ENCODE assay signal across 11 cellular contexts in the genomic region with DNA sequence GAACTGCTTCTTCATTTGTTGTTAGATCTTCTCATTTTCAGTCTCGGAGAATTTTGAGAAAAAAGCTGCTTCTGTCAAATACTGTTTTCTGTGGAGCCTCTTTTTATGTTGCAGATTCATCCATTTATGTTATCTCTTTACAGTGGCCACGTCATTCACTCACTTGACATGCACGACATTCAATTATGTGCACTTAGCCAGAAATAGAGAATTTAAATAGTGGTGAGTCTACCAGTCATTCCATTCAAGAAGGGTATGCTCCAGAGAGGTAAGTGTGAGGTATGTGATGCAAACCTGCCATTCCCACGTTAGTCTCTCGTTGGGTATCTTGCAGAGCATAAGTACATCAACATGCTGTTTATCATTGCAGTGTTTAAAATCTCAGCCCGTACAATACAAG. TPM values are rescaled to one million over a fixed set of nuclear protein-coding genes. Genes with fewer than 3 reads are reported as not detected.
DNase-seq lines count a peak whose midpoint lies in the region; ATAC-seq, FAIRE-seq and TF ChIP-seq lines count a peak whose summit lies in the region.
"Had no signal": no experiment of that assay in that cellular context is flagged by ENCODE, and none has a peak within 500 bp of the region (broad histone marks: within the 10 kb centered on the region; RNA-seq: fewer than 3 reads in every experiment).

No MANE protein-coding gene starts in this region.

- no peaks in the 10 kb centered on the region for H3K27me3 Mint-ChIP-seq in activated naive CD4-positive, alpha-beta T cell treated with anti-CD3 and anti-CD28 coated beads for 36 hours (ENCODE audit: low read depth)
- H3K27me3 Mint-ChIP-seq in astrocyte (ENCODE audit: low read depth, unreplicated experiment) (no peaks in the 10 kb centered on the region), neural progenitor cell (ENCODE audit: insufficient read depth, low read depth) (no peaks in the 10 kb centered on the region)

- H3K4me1 Mint-ChIP-seq in activated naive CD4-positive, alpha-beta T cell treated with anti-CD3 and anti-CD28 coated beads for 36 hours (ENCODE audit: low read depth), result peaks cover 62% of the 10 kb centered on the region
- peaks cover 48% of the 10 kb centered on the region for H3K4me1 Mint-ChIP-seq in astrocyte (ENCODE audit: low read depth, unreplicated experiment)
- peaks cover 2% of the 10 kb centered on the region for H3K4me1 Mint-ChIP-seq in neural progenitor cell

- H3K27ac Mint-ChIP-seq in activated naive CD4-positive, alpha-beta T cell treated with anti-CD3 and anti-CD28 coated beads for 36 hours, result peak overlapping the region; percentile 89
- H3K27ac Mint-ChIP-seq in astrocyte (ENCODE audit: unreplicated experiment) (peak overlapping the region; percentile 50), neural progenitor cell (no peak overlapping the region)

- H3K9me3 Mint-ChIP-seq in activated naive CD4-positive, alpha-beta T cell treated with anti-CD3 and anti-CD28 coated beads for 36 hours, result no peaks in the 10 kb centered on the region
- H3K9me3 Mint-ChIP-seq in astrocyte (ENCODE audit: unreplicated experiment) (no peaks in the 10 kb centered on the region), neural progenitor cell (no peaks in the 10 kb centered on the region)
- H3K9me3 Mint-ChIP-seq: neural crest cell had no signal

- H3K27me3 ChIP-seq in astrocyte (ENCODE audit: insufficient read depth, low read length), result no peaks in the 10 kb centered on the region
- H3K27me3 ChIP-seq in neural progenitor cell, result no peaks in the 10 kb centered on the region

- peak; percentile 32 for ATAC-seq in HG03342 (IDR thresholded peaks at IDR 0.05; ENCODE audit: unreplicated experiment)
- peak; percentile 9 for ATAC-seq in stimulated activated naive CD8-positive, alpha-beta T cell treated with anti-CD3 and anti-CD28 coated beads, Interleukin-15, Interleukin-2, amounts not matched to agents 100 U/mL and 50 U/mL, for 24 hours
- no peak for ATAC-seq in HG03280 (IDR thresholded peaks at IDR 0.05; ENCODE audit: unreplicated experiment)

- H3K79me2 ChIP-seq in astrocyte (ENCODE audit: insufficient read depth, low read length) (peaks cover 100% of the 10 kb centered on the region), neural progenitor cell (ENCODE audit: low read depth) (peaks cover 100% of the 10 kb centered on the region)

- TF ChIP-seq CTCF in astrocyte (IDR thresholded peaks at IDR 0.05; ENCODE audit: insufficient read depth, low read depth, low read length) (no peak), neural progenitor cell (IDR thresholded peaks at IDR 0.05) (no peak)

- H3K4me3 ChIP-seq in astrocyte (ENCODE audit: insufficient read depth, low read depth, low read length) (no peak overlapping the region), neural progenitor cell (no peak overlapping the region)

- H3F3A ChIP-seq in neural progenitor cell (ENCODE audit: low read depth), result peaks cover 9% of the 10 kb centered on the region

- DNase-seq in activated naive CD4-positive, alpha-beta T cell treated with anti-CD3 and anti-CD28 coated beads for 36 hours, result no peak
- DNase-seq in activated naive CD4-positive, alpha-beta T cell treated with anti-CD3 and anti-CD28 coated beads, Interleukin-2, amount 50 U/mL, for 16 hours, result no peak
- DNase-seq in astrocyte (ENCODE audit: low read depth), result no peak
- no peak for DNase-seq in stimulated activated naive CD8-positive, alpha-beta T cell treated with anti-CD3 and anti-CD28 coated beads, Interleukin-15, Interleukin-2, amounts not matched to agents 100 U/mL and 50 U/mL, for 24 hours
- no peak for DNase-seq in neural progenitor cell (ENCODE audit: low spot score)
- DNase-seq in NCI-H2196 treated with DMSO at 0.1 percent for 48 hours (lab: John Stamatoyannopoulos, UW; ENCODE audit: unreplicated experiment), result no peak
- DNase-seq: Kasumi-1, NCI-H2227 treated with DMSO at 0.1 percent for 48 hours had no signal

- H3K9ac ChIP-seq in astrocyte (ENCODE audit: low read length), result no peak overlapping the region
- H3K9ac ChIP-seq in neural progenitor cell, result no peak overlapping the region

- intact Hi-C loops in activated naive CD4-positive, alpha-beta T cell treated with anti-CD3 and anti-CD28 coated beads for 36 hours (cut with micrococcal nuclease), result loop anchor here (1.0 to 5.0 kb wide), 11 partner anchors 9 to 822 kb away; a partner anchor contains a TSS

- H3K9me3 ChIP-seq in astrocyte (ENCODE audit: insufficient read depth, low read depth, low read length) (no peaks in the 10 kb centered on the region), neural progenitor cell (ENCODE audit: low read depth) (no peaks in the 10 kb centered on the region)

- H3K4me1 ChIP-seq in astrocyte (ENCODE audit: insufficient read depth, low read length), result peaks cover 22% of the 10 kb centered on the region
- peaks cover 10% of the 10 kb centered on the region for H3K4me1 ChIP-seq in neural progenitor cell

- H3K36me3 Mint-ChIP-seq in activated naive CD4-positive, alpha-beta T cell treated with anti-CD3 and anti-CD28 coated beads for 36 hours (ENCODE audit: low read depth), result peaks cover 15% of the 10 kb centered on the region
- H3K36me3 Mint-ChIP-seq in astrocyte (ENCODE audit: low read depth, unreplicated experiment) (peaks cover 2% of the 10 kb centered on the region), neural progenitor cell (peaks cover 25% of the 10 kb centered on the region)

- H2AFZ ChIP-seq in astrocyte (ENCODE audit: low read depth, low read length) (no peak overlapping the region), neural progenitor cell (replicated peaks) (no peak overlapping the region)

- CTCF ChIA-PET in activated naive CD4-positive, alpha-beta T cell treated with anti-CD3 and anti-CD28 coated beads for 36 hours (lab: Charles Lee), result interaction anchor here (1.0 to 1.2 kb wide), 2 partner anchors 121 to 302 kb away, joined by 3 to 4 read pairs; a partner anchor contains a TSS

- H3K4me3 Mint-ChIP-seq in activated naive CD4-positive, alpha-beta T cell treated with anti-CD3 and anti-CD28 coated beads for 36 hours, result peak overlapping the region; percentile 32
- H3K4me3 Mint-ChIP-seq in astrocyte (ENCODE audit: unreplicated experiment), result no peak overlapping the region
- H3K4me3 Mint-ChIP-seq in neural progenitor cell, result no peak overlapping the region
- H3K4me3 Mint-ChIP-seq: neural crest cell had no signal

- H3K27ac ChIP-seq in astrocyte (ENCODE audit: low read depth, low read length) (peak overlapping the region; percentile 75), neural progenitor cell (no peak overlapping the region)

- H4K20me1 ChIP-seq in astrocyte (ENCODE audit: insufficient read depth, low read length) (peaks cover 52% of the 10 kb centered on the region), neural progenitor cell (ENCODE audit: low read depth) (peaks cover 98% of the 10 kb centered on the region)

- H3K4me2 ChIP-seq in astrocyte (ENCODE audit: low read length) (peak overlapping the region; percentile 12), neural progenitor cell (no peak overlapping the region)

- H3K36me3 ChIP-seq in astrocyte (ENCODE audit: insufficient read depth, low read length), result peaks cover 5% of the 10 kb centered on the region
- H3K36me3 ChIP-seq in neural progenitor cell, result peaks cover 21% of the 10 kb centered on the region

- no peak for FAIRE-seq in astrocyte (lab: Jason Lieb, UNC)

RNA-seq across cellular contexts. Expression of a gene that starts 9.8 kb away (rescaled TPM):
- total RNA-seq in activated naive CD4-positive, alpha-beta T cell treated with anti-CD3 and anti-CD28 coated beads for 36 hours, result 100 to 1,000 TPM; 130 to 144 TPM
- total RNA-seq in astrocyte, result 182 and 198 TPM in 2 replicates
- 204 and 276 TPM in 2 replicates for total RNA-seq in neural progenitor cell (ENCODE audit: low replicate concordance)

RNA-seq across cellular contexts. Expression of a gene that starts 30.3 kb away (rescaled TPM):
- 10 to 100 TPM; 13.2 to 13.7 TPM for total RNA-seq in activated naive CD4-positive, alpha-beta T cell treated with anti-CD3 and anti-CD28 coated beads for 36 hours
- 47.6 and 47.7 TPM in 2 replicates for total RNA-seq in astrocyte
- 17.0 and 34.3 TPM in 2 replicates for total RNA-seq in neural progenitor cell (ENCODE audit: low replicate concordance)
